Comparison of ENCODE assay signal across 8 cellular contexts in genomic region chr10:62264702-62265436, GRCh38. TPM values are rescaled to one million over a fixed set of nuclear protein-coding genes. Genes with fewer than 3 reads are reported as not detected.
DNase-seq lines count a peak whose midpoint lies in the region; ATAC-seq, FAIRE-seq and TF ChIP-seq lines count a peak whose summit lies in the region.

No MANE protein-coding gene starts in this region.

- intact Hi-C loops in prostate gland (cut with DNase I) = no loop called here

- no peaks in the 10 kb centered on the region for H3K4me1 ChIP-seq in prostate gland (replicated peaks)

- peak; percentile 96 for FAIRE-seq in A204.1 (lab: Jason Lieb, UNC)

- 15% methylated on average over 1 of the region's 1 CpG for WGBS in prostate gland

- peak overlapping the region; percentile 33 for H3K4me3 ChIP-seq in SK-N-MC
- no peak overlapping the region for H3K4me3 ChIP-seq in fibroblast of villous mesenchyme (ENCODE audit: low read depth, low read length)
- no peak overlapping the region for H3K4me3 ChIP-seq in prostate gland

- H3K9me3 ChIP-seq in SK-N-MC (ENCODE audit: low read depth, low read length) = no peaks in the 10 kb centered on the region
- no peaks in the 10 kb centered on the region for H3K9me3 ChIP-seq in prostate gland

- H3K9ac ChIP-seq in SK-N-MC (ENCODE audit: insufficient read length) = no peak overlapping the region

- no peak for TF ChIP-seq POLR2A in prostate gland (IDR thresholded peaks at IDR 0.05)

- ATAC-seq in HG03469 (IDR thresholded peaks at IDR 0.05; ENCODE audit: unreplicated experiment) (peak; percentile 53), GM19452 (IDR thresholded peaks at IDR 0.05; ENCODE audit: unreplicated experiment) (no peak)

- H3K27ac ChIP-seq in SK-N-MC (0 out of 2 replicates have a peak overlapping the region, but pooled peaks have one; percentile 16), prostate gland (no peak overlapping the region)

- TF ChIP-seq CTCF in fibroblast of villous mesenchyme (IDR thresholded peaks at IDR 0.05; ENCODE audit: insufficient read depth, low read depth, low read length) (peak; percentile 75), prostate gland (IDR thresholded peaks at IDR 0.05) (peak in 3 of 4 experiments; percentile 35 to 68 (median 48))

- DNase-seq in GM04503 (ENCODE audit: low read depth) (peak; percentile 68), SK-N-MC (ENCODE audit: low read depth, low spot score) (no peak), fibroblast of villous mesenchyme (ENCODE audit: low read depth) (peak; percentile 90), prostate gland (ENCODE audit: low spot score) (no peak), middle frontal gyrus (ENCODE audit: extremely low spot score, low spot score) (no peak)

- H3K27me3 ChIP-seq in prostate gland (replicated peaks; ENCODE audit: insufficient read depth) = no peaks in the 10 kb centered on the region

- H3K36me3 ChIP-seq in SK-N-MC (ENCODE audit: insufficient read depth, low read length) (peaks cover 25% of the 10 kb centered on the region), prostate gland (no peaks in the 10 kb centered on the region)

RNA-seq across cellular contexts. Expression of gene RTKN2, which starts 3.8 kb away (rescaled TPM):
- 8.7 and 15.1 TPM in 2 replicates for total RNA-seq in fibroblast of villous mesenchyme
- total RNA-seq in prostate gland = 1 to 10 TPM; 2.1 to 3.6 TPM

Comparison
In these comparisons a context has a peak if more than half of its experiments do, and no peak if none do; other contexts are left out.
1. DNase-seq: peak in GM04503 (single experiment) and fibroblast of villous mesenchyme (single experiment); none in SK-N-MC (single experiment), prostate gland (single experiment) and middle frontal gyrus (single experiment).